17 cellular contexts compared by ENCODE assay signal in genomic region chr6:13613029-13613594, GRCh38. TPM values are rescaled to one million over a fixed set of nuclear protein-coding genes. Genes with fewer than 3 reads are reported as not detected.
A peak's percentile ranks its signal among the peaks of the same experiment; 100 is the strongest.
DNase-seq lines count a peak whose midpoint lies in the region; ATAC-seq, FAIRE-seq and TF ChIP-seq lines count a peak whose summit lies in the region.
"Had no signal": no experiment of that assay in that cellular context is flagged by ENCODE, and none has a peak within 500 bp of the region (broad histone marks: within the 10 kb centered on the region; RNA-seq: fewer than 3 reads in every experiment).

No MANE protein-coding gene starts in this region.

- H2BK15ac ChIP-seq in H9 (ENCODE audit: low read depth, low read length), result no peak overlapping the region

- TF ChIP-seq POLR2A in GM12878 (IDR thresholded peaks at IDR 0.05; ENCODE audit: low read depth, low read length), result no peak

- H3K27me3 Mint-ChIP-seq in natural killer cell treated with Interleukin-12 subunit alpha and Interleukin-12 subunit beta and Interleukin-15 and Interleukin-18, amount 100 ng/mL, for 72 hours, result no peaks in the 10 kb centered on the region
- H3K27me3 Mint-ChIP-seq in natural killer cell (ENCODE audit: low read depth in 2 of 2), result no peaks in the 10 kb centered on the region
- H3K27me3 Mint-ChIP-seq in H9 (ENCODE audit: low read depth), result peaks cover 3% of the 10 kb centered on the region; the same call in 1 of the 2 replicates

- no peak for TF ChIP-seq RAD21 in GM12878 (IDR thresholded peaks at IDR 0.05; ENCODE audit: insufficient read depth, low read depth, low read length)

- peaks cover 28 to 44% of the 10 kb centered on the region in 2 donors for H3K4me1 Mint-ChIP-seq in natural killer cell treated with Interleukin-12 subunit alpha and Interleukin-12 subunit beta and Interleukin-15 and Interleukin-18, amount 100 ng/mL, for 72 hours (ENCODE audit: low read depth in 2 of 2)
- H3K4me1 Mint-ChIP-seq in natural killer cell (peaks cover 35 to 37% of the 10 kb centered on the region in 2 donors), H9 (peaks cover 18 to 24% of the 10 kb centered on the region in 2 experiments)

- no peaks in the 10 kb centered on the region for H3K9me3 Mint-ChIP-seq in natural killer cell treated with Interleukin-12 subunit alpha and Interleukin-12 subunit beta and Interleukin-15 and Interleukin-18, amount 100 ng/mL, for 72 hours
- H3K9me3 Mint-ChIP-seq in natural killer cell, result no peaks in the 10 kb centered on the region
- H3K9me3 Mint-ChIP-seq in H9, result no peaks in the 10 kb centered on the region; a peak in 1 of 5 replicates
- H3K9me3 Mint-ChIP-seq: activated naive CD4-positive, alpha-beta T cell treated with anti-CD3 and anti-CD28 coated beads, Interleukin-2, amount 50 U/mL, for 72 hours had no signal

- no peak overlapping the region for H2AK5ac ChIP-seq in H9 (ENCODE audit: insufficient read length, low read length)

- H4K91ac ChIP-seq in H9 (ENCODE audit: insufficient read length, low read depth, low read length), result no peak overlapping the region

- H3K27ac ChIP-seq in OCI-LY1 (ENCODE audit: low read depth, low read length, poor library complexity, severe bottlenecking) (peak overlapping the region; percentile 80), GM12878 (ENCODE audit: control insufficient read depth, insufficient read depth) (0 out of 2 replicates have a peak overlapping the region, but pooled peaks have one; percentile 18), H9 (ENCODE audit: insufficient read length, low read depth, low read length) (no peak overlapping the region)
- H3K27ac ChIP-seq: prostate gland, tibial nerve had no signal

- 63% methylated on average over 3 of the region's 3 CpGs for WGBS in GM12878 (ENCODE audit: insufficient coverage, insufficient replicate concordance, low lambda C conversion rate, missing lambda C conversion rate)
- no CpG with 5 or more reads among the region's 3 CpGs for WGBS in H9 (ENCODE audit: extremely low coverage, insufficient read length, low lambda C conversion rate)

- H3K23ac ChIP-seq in H9 (ENCODE audit: insufficient read length, low read depth, low read length), result no peak overlapping the region

- POLR2A ChIA-PET in GM12878 (lab: Charles Lee), result no interaction called here

- intact Hi-C loops in natural killer cell (cut with micrococcal nuclease), result no loop called here
- intact Hi-C loops in GM12878 (cut with micrococcal nuclease; ENCODE audit: unreplicated experiment), result loop anchor here (10.0 kb wide), 1 partner anchor 418 kb away; no protein-coding TSS in a partner anchor

- in situ Hi-C loops in GM12878 (cut with MboI), result no loop called here

- CTCF ChIA-PET in GM12878 (lab: Yijun Ruan, JAX), result interaction anchor here (0.6 to 4.5 kb wide), 7 partner anchors 8 to 177 kb away, joined by 3 to 41 read pairs (median 3); partner anchors contain the start of gene SIRT5

- RAD21 ChIA-PET in GM12878 (lab: Charles Lee; ENCODE audit: unreplicated experiment), result interaction anchor here (0.8 to 1.4 kb wide), 4 partner anchors 38 to 184 kb away, joined by 3 to 4 read pairs (median 3); partner anchors contain the start of gene SIRT5

- H3K9ac ChIP-seq in OCI-LY1 (ENCODE audit: low read length) (peak overlapping the region; percentile 81; the same call in 1 of the 2 replicates), GM12878 (ENCODE audit: control insufficient read depth, insufficient read depth, low read length) (no peak overlapping the region), H9 (ENCODE audit: extremely low read depth, insufficient read length, low read length) (no peak overlapping the region)

- TF ChIP-seq CTCF in natural killer cell (IDR thresholded peaks at IDR 0.05) (no peak), OCI-LY1 (IDR thresholded peaks at IDR 0.05; ENCODE audit: low read length) (no peak), GM12878 (IDR thresholded peaks at IDR 0.05 in 2 of 3, conservative IDR thresholded peaks at IDR 0.05 in 1 of 3; ENCODE audit: control insufficient read depth in 2 of 3, extremely low read depth in 1 of 3, insufficient read depth in 1 of 3, low read depth in 3 of 3, low read length in 3 of 3) (no peak), H9 (conservative IDR thresholded peaks at IDR 0.05) (no peak)

- peaks cover 57% of the 10 kb centered on the region for H3K4me1 ChIP-seq in OCI-LY1 (ENCODE audit: insufficient read depth, low read length, severe bottlenecking)
- H3K4me1 ChIP-seq in GM12878 (ENCODE audit: control insufficient read depth, insufficient read depth, low read length), result peaks cover 17% of the 10 kb centered on the region
- H3K4me1 ChIP-seq in H9 (ENCODE audit: insufficient read depth, low read length), result no peaks in the 10 kb centered on the region

- H2BK120ac ChIP-seq in H9 (ENCODE audit: low read depth, low read length, poor library complexity, severe bottlenecking), result no peak overlapping the region

- FAIRE-seq in GM12878 (lab: Jason Lieb, UNC), result no peak
- FAIRE-seq: endothelial cell of umbilical vein, TTC549 had no signal

- no peak overlapping the region for H2BK20ac ChIP-seq in H9 (ENCODE audit: low read depth, low read length, poor library complexity, severe bottlenecking)

- H4K20me1 ChIP-seq in OCI-LY1 (ENCODE audit: insufficient read depth, low read length) (no peaks in the 10 kb centered on the region), GM12878 (ENCODE audit: control insufficient read depth, insufficient read depth) (no peaks in the 10 kb centered on the region), H9 (ENCODE audit: control insufficient read depth, insufficient read depth, insufficient read length) (no peaks in the 10 kb centered on the region)

- no peak overlapping the region for H3K4ac ChIP-seq in H9 (ENCODE audit: low read depth, low read length)

- no peak overlapping the region for H2BK12ac ChIP-seq in H9 (ENCODE audit: insufficient read length, low read depth, low read length)

- H3K27ac Mint-ChIP-seq in natural killer cell treated with Interleukin-12 subunit alpha and Interleukin-12 subunit beta and Interleukin-15 and Interleukin-18, amount 100 ng/mL, for 72 hours, result peak overlapping the region; percentile 90 to 96
- H3K27ac Mint-ChIP-seq in natural killer cell (no peak overlapping the region), H9 (no peak overlapping the region)

- ATAC-seq in natural killer cell treated with Interleukin-12 subunit alpha and Interleukin-12 subunit beta and Interleukin-15 and Interleukin-18, amount 100 ng/mL, for 72 hours, result no peak
- no peak for ATAC-seq in natural killer cell
- ATAC-seq in GM12878, result no peak
- no peak for ATAC-seq in HG03025 (IDR thresholded peaks at IDR 0.05; ENCODE audit: low FRiP score, unreplicated experiment)
- ATAC-seq: activated naive CD4-positive, alpha-beta T cell treated with anti-CD3 and anti-CD28 coated beads, Interleukin-2, amount 50 U/mL, for 72 hours had no signal

- SMC1A ChIA-PET in GM12878 (lab: Charles Lee; ENCODE audit: uncharacterized antibody, unreplicated experiment), result interaction anchor here (0.6 to 1.2 kb wide), 4 partner anchors 9 to 947 kb away, joined by 3 to 4 read pairs (median 3); no protein-coding TSS in a partner anchor

- H3K9me3 ChIP-seq in OCI-LY1 (ENCODE audit: low read length) (no peaks in the 10 kb centered on the region), GM12878 (replicated peaks; ENCODE audit: control insufficient read depth, insufficient read depth, low read length) (no peaks in the 10 kb centered on the region), H9 (ENCODE audit: control insufficient read depth, low read depth, low read length) (no peaks in the 10 kb centered on the region)
- H3K9me3 ChIP-seq: prostate gland, tibial nerve had no signal

- H2AFZ ChIP-seq in OCI-LY1 (ENCODE audit: low read length) (no peak overlapping the region), GM12878 (ENCODE audit: control insufficient read depth, low read depth, low read length) (no peak overlapping the region), H9 (ENCODE audit: low read length) (no peak overlapping the region)

- no peak overlapping the region for H4K8ac ChIP-seq in H9 (replicated peaks; ENCODE audit: insufficient read length, low read depth, low read length)

- H3K4me3 ChIP-seq in OCI-LY1 (ENCODE audit: low read depth, low read length, poor library complexity, severe bottlenecking), result peak overlapping the region; percentile 95
- H3K4me3 ChIP-seq in GM12878, result peak overlapping the region; percentile 94; the same call in 1 of the 2 replicates
- H3K4me3 ChIP-seq: prostate gland, tibial nerve had no signal

- H3K9me2 ChIP-seq in OCI-LY1 (ENCODE audit: low read depth, low read length), result no peaks in the 10 kb centered on the region

- no peak overlapping the region for H3T11ph ChIP-seq in H9 (ENCODE audit: low read length)

- no peak overlapping the region for H3K14ac ChIP-seq in H9 (ENCODE audit: insufficient read depth, low read length)

- no peak overlapping the region for H4K5ac ChIP-seq in H9 (ENCODE audit: insufficient read length, low read depth, low read length)

- BruUV-seq in GM12878 (replicated peaks; lab: Mats Ljungman, UMichigan), result no TSS peak

- no peak for DNase-seq in natural killer cell treated with Interleukin-12 subunit alpha and Interleukin-12 subunit beta and Interleukin-15 and Interleukin-18, amount 100 ng/mL, for 72 hours (ENCODE audit: low spot score)
- DNase-seq in natural killer cell, result no peak
- DNase-seq in GM12878 (ENCODE audit: low read depth, low spot score), result no peak
- no peak for DNase-seq in NOMO-1 (lab: John Stamatoyannopoulos, UW; ENCODE audit: unreplicated experiment in 2 of 2)
- no peak for DNase-seq in H9
- no peak for DNase-seq in medulla oblongata (ENCODE audit: extremely low spot score)
- DNase-seq: Kasumi-1, NCI-H1930, NCI-H526, SHP77 had no signal

- TF ChIP-seq EP300 in GM12878 (IDR thresholded peaks at IDR 0.05; ENCODE audit: borderline replicate concordance in 1 of 2, control insufficient read depth in 1 of 2, low read depth in 2 of 2, low read length in 2 of 2), result no peak

- H3K4me3 Mint-ChIP-seq in natural killer cell treated with Interleukin-12 subunit alpha and Interleukin-12 subunit beta and Interleukin-15 and Interleukin-18, amount 100 ng/mL, for 72 hours, result no peak overlapping the region
- H3K4me3 Mint-ChIP-seq in natural killer cell, result no peak overlapping the region
- H3K4me3 Mint-ChIP-seq in H9, result peak overlapping the region in 1 of 2 experiments; percentile 27; a peak in 2 of 5 replicates

- peak overlapping the region; percentile 95 for H3K4me2 ChIP-seq in OCI-LY1 (ENCODE audit: low read length)
- peak overlapping the region; percentile 89 for H3K4me2 ChIP-seq in GM12878 (ENCODE audit: control insufficient read depth, insufficient read depth)
- no peak overlapping the region for H3K4me2 ChIP-seq in H9 (ENCODE audit: insufficient read depth, insufficient read length, low read length)

- no peak overlapping the region for H2BK5ac ChIP-seq in H9 (ENCODE audit: insufficient read length, low read length)

- H3K23me2 ChIP-seq in H9 (ENCODE audit: insufficient read length, low read depth, low read length, poor library complexity, severe bottlenecking), result peaks cover 8% of the 10 kb centered on the region

- H3K27me3 ChIP-seq in OCI-LY1 (ENCODE audit: insufficient read depth, low read length) (no peaks in the 10 kb centered on the region), GM12878 (replicated peaks in 1 of 2; ENCODE audit: control insufficient read depth in 2 of 2, insufficient read depth in 2 of 2, low read length in 1 of 2) (no peaks in the 10 kb centered on the region), H9 (ENCODE audit: insufficient read depth, low read length) (no peaks in the 10 kb centered on the region)
- H3K27me3 ChIP-seq: tibial nerve had no signal

- H3K36me3 ChIP-seq in OCI-LY1 (ENCODE audit: insufficient read depth, low read length) (peaks cover 16% of the 10 kb centered on the region), GM12878 (ENCODE audit: control insufficient read depth in 2 of 2, insufficient read depth in 2 of 2, low read length in 1 of 2) (peaks cover 0 to 7% of the 10 kb centered on the region in 2 experiments; a peak in 2 of 4 replicates)
- H3K36me3 ChIP-seq: prostate gland had no signal

- H3K79me1 ChIP-seq in H9 (ENCODE audit: insufficient read depth, low read depth, low read length, poor library complexity, severe bottlenecking), result peaks cover 3% of the 10 kb centered on the region

- H3K36me3 Mint-ChIP-seq in natural killer cell treated with Interleukin-12 subunit alpha and Interleukin-12 subunit beta and Interleukin-15 and Interleukin-18, amount 100 ng/mL, for 72 hours, result peaks cover 17% of the 10 kb centered on the region
- H3K36me3 Mint-ChIP-seq in natural killer cell, result peaks cover 7% of the 10 kb centered on the region
- peaks cover 5 to 31% (median 16%) of the 10 kb centered on the region in 3 experiments; a peak in 6 of 7 replicates for H3K36me3 Mint-ChIP-seq in H9 (ENCODE audit: insufficient read depth in 1 of 3, low read depth in 3 of 3)

- H3K79me2 ChIP-seq in OCI-LY1 (ENCODE audit: insufficient read depth, low read length) (peaks cover 16% of the 10 kb centered on the region), GM12878 (ENCODE audit: control insufficient read depth, insufficient read depth, low read length) (peaks cover 41% of the 10 kb centered on the region), H9 (ENCODE audit: insufficient read depth, low read length) (peaks cover 4% of the 10 kb centered on the region; the same call in 1 of the 2 replicates)

- H3K18ac ChIP-seq in H9 (ENCODE audit: insufficient read length, low read depth, low read length), result no peak overlapping the region

- H3F3A ChIP-seq in OCI-LY1 (ENCODE audit: insufficient read depth, low read length), result peaks cover 8% of the 10 kb centered on the region; the same call in 1 of the 2 replicates

- no peak overlapping the region for H3K56ac ChIP-seq in H9 (ENCODE audit: insufficient read length, low read depth, low read length)

RNA-seq across cellular contexts. Expression of gene NOL7, which starts 2.0 kb away (rescaled TPM):
- 100 to 1,000 TPM in 1 of 2 donors, 10 to 100 TPM in 1; 62.6 to 102 TPM for total RNA-seq in natural killer cell treated with Interleukin-12 subunit alpha and Interleukin-12 subunit beta and Interleukin-15 and Interleukin-18, amount 100 ng/mL, for 72 hours
- 10 to 100 TPM; 24.7 to 31.3 (median 29.6) TPM for total RNA-seq in natural killer cell
- 19.6 and 24.1 TPM in 2 replicates for total RNA-seq in GM12878 (2013; cell fraction: nucleolus; rRNA removed)
- 75.6 and 79.8 TPM in 2 replicates for total RNA-seq in GM12878 (2014; rRNA removed)
- 102 and 103 TPM in 2 replicates for total RNA-seq in GM12878 (2014; rRNA removed; fragmentation: Illumina TruSeq; extraction: Trizol)
- total RNA-seq in GM12878 (2021), result 80.1 and 86.2 TPM in 2 replicates
- 33.9 TPM for polyA plus RNA-seq in GM12878 (2011; ENCODE audit: low read depth)
- polyA plus RNA-seq in GM12878 (2011; rRNA removed), result 34.6 and 59.2 TPM in 2 replicates
- 26.7 and 34.1 TPM in 2 replicates for polyA plus RNA-seq in GM12878 (2011; cell fraction: cytosol; rRNA removed)
- polyA plus RNA-seq in GM12878 (2011; cell fraction: nucleus; rRNA removed), result 18.7 and 25.9 TPM in 2 replicates
- 56.2 and 65.5 TPM in 2 replicates for polyA plus RNA-seq in GM12878 (2012)
- polyA plus RNA-seq in GM12878 (2014; fragmentation: Illumina TruSeq; extraction: Trizol), result 101 and 110 TPM in 2 replicates
- polyA plus RNA-seq in GM12878 (2014; fragmentation: Nextera tagmentation; extraction: Ambion mirVana), result 10 to 100 TPM; 12.2 to 31.2 TPM
- 86.3 and 86.9 TPM in 2 replicates for polyA plus RNA-seq in GM12878 (2014; rRNA removed)
- polyA plus RNA-seq in GM12878 (2016; fragmentation: Nextera tagmentation; extraction: Ambion mirVana), result 100 to 1,000 TPM; 218 to 222 TPM
- 3.4 and 5.5 TPM in 2 replicates for polyA minus RNA-seq in GM12878 (2011; rRNA and poly(A)+ RNA removed)
- polyA minus RNA-seq in GM12878 (2011; cell fraction: cytosol; rRNA and poly(A)+ RNA removed), result 8.8 and 9.9 TPM in 2 replicates
- 8.1 and 14.2 TPM in 2 replicates for polyA minus RNA-seq in GM12878 (2011; cell fraction: nucleus; rRNA and poly(A)+ RNA removed)
- 70.5 and 72.1 TPM in 2 replicates for total RNA-seq in H9 (2021)

RNA-seq across cellular contexts. Expression of gene SIRT5, which starts 38.7 kb away (rescaled TPM):
- total RNA-seq in natural killer cell treated with Interleukin-12 subunit alpha and Interleukin-12 subunit beta and Interleukin-15 and Interleukin-18, amount 100 ng/mL, for 72 hours, result 1 to 10 TPM; 4.7 to 6.9 TPM
- 10 to 100 TPM in 2 of 3 donors, 1 to 10 TPM in 1; 8.8 to 13.9 (median 12.2) TPM for total RNA-seq in natural killer cell
- 25.4 and 26.9 TPM in 2 replicates for total RNA-seq in GM12878 (2013; cell fraction: nucleolus; rRNA removed)
- total RNA-seq in GM12878 (2014; rRNA removed), result 9.0 and 13.5 TPM in 2 replicates
- 8.0 and 11.5 TPM in 2 replicates for total RNA-seq in GM12878 (2014; rRNA removed; fragmentation: Illumina TruSeq; extraction: Trizol)
- 7.8 and 8.3 TPM in 2 replicates for total RNA-seq in GM12878 (2021)
- 5.4 TPM for polyA plus RNA-seq in GM12878 (2011; ENCODE audit: low read depth)
- 12.4 and 13.0 TPM in 2 replicates for polyA plus RNA-seq in GM12878 (2011; rRNA removed)
- polyA plus RNA-seq in GM12878 (2011; cell fraction: cytosol; rRNA removed), result 8.6 and 9.1 TPM in 2 replicates
- 12.4 and 14.3 TPM in 2 replicates for polyA plus RNA-seq in GM12878 (2011; cell fraction: nucleus; rRNA removed)
- 7.0 and 9.8 TPM in 2 replicates for polyA plus RNA-seq in GM12878 (2012)
- polyA plus RNA-seq in GM12878 (2014; fragmentation: Illumina TruSeq; extraction: Trizol), result 8.3 and 10.4 TPM in 2 replicates
- polyA plus RNA-seq in GM12878 (2014; fragmentation: Nextera tagmentation; extraction: Ambion mirVana), result 1 to 10 TPM; 1.7 to 2.5 TPM
- polyA plus RNA-seq in GM12878 (2014; rRNA removed), result 8.5 and 9.7 TPM in 2 replicates
- 10 to 100 TPM; 10.3 to 12.0 TPM for polyA plus RNA-seq in GM12878 (2016; fragmentation: Nextera tagmentation; extraction: Ambion mirVana)
- 5.1 and 7.2 TPM in 2 replicates for polyA minus RNA-seq in GM12878 (2011; rRNA and poly(A)+ RNA removed)
- 1.1 and 3.0 TPM in 2 replicates for polyA minus RNA-seq in GM12878 (2011; cell fraction: cytosol; rRNA and poly(A)+ RNA removed)
- 5.8 and 10.9 TPM in 2 replicates for polyA minus RNA-seq in GM12878 (2011; cell fraction: nucleus; rRNA and poly(A)+ RNA removed)
- total RNA-seq in H9 (2021), result 14.3 and 14.6 TPM in 2 replicates

Comparison
In these comparisons a context has a peak if more than half of its experiments do, and no peak if none do; other contexts are left out.
1. H3K27ac Mint-ChIP-seq: peak in natural killer cell treated with Interleukin-12 subunit alpha and Interleukin-12 subunit beta and Interleukin-15 and Interleukin-18, amount 100 ng/mL, for 72 hours (2 of 2); none in natural killer cell (0 of 2) and H9 (0 of 3).